ENCODE assay signal across 18 cellular contexts in genomic region chr9:129121483-129121882, GRCh38.
DNase-seq lines count a peak whose midpoint lies in the region; ATAC-seq and FAIRE-seq lines count a peak whose summit lies in the region.
"Had no signal": no experiment of that assay in that cellular context is flagged by ENCODE, and none has a peak within 500 bp of the region (broad histone marks: within the 10 kb centered on the region; RNA-seq: fewer than 3 reads in every experiment).

No MANE protein-coding gene starts in this region.

- no peaks in the 10 kb centered on the region for H3K9me3 Mint-ChIP-seq in stimulated activated naive CD8-positive, alpha-beta T cell treated with anti-CD3 and anti-CD28 coated beads, Interleukin-15, Interleukin-2, amounts not matched to agents 100 ng/mL and 50 ng/mL, for 24 hours
- H3K9me3 Mint-ChIP-seq in stimulated activated naive CD8-positive, alpha-beta T cell treated with anti-CD3 and anti-CD28 coated beads, Interleukin-15, amount 100 ng/mL, for 72 hours: no peaks in the 10 kb centered on the region
- H3K9me3 Mint-ChIP-seq: activated T-helper 2 cell treated with anti-CD3 and anti-CD28 coated beads, Interferon-gamma antibody, Interleukin-2, Interleukin-4, amounts not matched to agents 10 μg/mL and 5 μg/mL and 100 μg/mL, durations not matched to agents 14 hours and 24 hours and 36 hours; CD8-positive, alpha-beta memory T cell had no signal

- peak overlapping the region; percentile 49 for H3K27ac Mint-ChIP-seq in stimulated activated naive CD8-positive, alpha-beta T cell treated with anti-CD3 and anti-CD28 coated beads, Interleukin-15, Interleukin-2, amounts not matched to agents 100 ng/mL and 50 ng/mL, for 24 hours
- no peak overlapping the region for H3K27ac Mint-ChIP-seq in stimulated activated naive CD8-positive, alpha-beta T cell treated with anti-CD3 and anti-CD28 coated beads, Interleukin-15, amount 100 ng/mL, for 72 hours
- H3K27ac Mint-ChIP-seq: activated T-helper 2 cell treated with anti-CD3 and anti-CD28 coated beads, Interferon-gamma antibody, Interleukin-2, Interleukin-4, amounts not matched to agents 10 μg/mL and 5 μg/mL and 100 μg/mL, durations not matched to agents 14 hours and 24 hours and 36 hours had no signal

- H3K36me3 Mint-ChIP-seq in stimulated activated naive CD8-positive, alpha-beta T cell treated with anti-CD3 and anti-CD28 coated beads, Interleukin-15, Interleukin-2, amounts not matched to agents 100 ng/mL and 50 ng/mL, for 24 hours (ENCODE audit: low read depth): peaks cover 37% of the 10 kb centered on the region

- no peak for DNase-seq in stimulated activated naive CD8-positive, alpha-beta T cell treated with anti-CD3 and anti-CD28 coated beads, Interleukin-15, amount 100 ng/mL, for 72 hours
- DNase-seq in midbrain (lab: John Stamatoyannopoulos, UW) (peak; percentile 25), urothelium cell line (ENCODE audit: low spot score) (no peak), NCI-H748 (lab: John Stamatoyannopoulos, UW; ENCODE audit: unreplicated experiment) (no peak), NCI-H526 treated with DMSO at 0.1 percent for 48 hours (lab: John Stamatoyannopoulos, UW) (no peak)
- no peak for DNase-seq in activated naive CD4-positive, alpha-beta T cell (lab: John Stamatoyannopoulos, UW)
- DNase-seq: 8988T; activated CD4-positive, alpha-beta T cell treated with anti-CD3 and anti-CD28 coated beads, Interleukin-2, amount 50 U/mL, for 48 hours; CD8-positive, alpha-beta memory T cell; islet precursor cell; NCI-H1417; ovary had no signal

- no peak for ATAC-seq in stimulated activated naive CD8-positive, alpha-beta T cell treated with anti-CD3 and anti-CD28 coated beads, Interleukin-15, amount 100 ng/mL, for 72 hours
- ATAC-seq: K562 had no signal

- no peaks in the 10 kb centered on the region for H3K4me1 Mint-ChIP-seq in stimulated activated naive CD8-positive, alpha-beta T cell treated with anti-CD3 and anti-CD28 coated beads, Interleukin-15, Interleukin-2, amounts not matched to agents 100 ng/mL and 50 ng/mL, for 24 hours (ENCODE audit: low read depth)
- no peaks in the 10 kb centered on the region for H3K4me1 Mint-ChIP-seq in stimulated activated naive CD8-positive, alpha-beta T cell treated with anti-CD3 and anti-CD28 coated beads, Interleukin-15, amount 100 ng/mL, for 72 hours

- H3K27me3 Mint-ChIP-seq in stimulated activated naive CD8-positive, alpha-beta T cell treated with anti-CD3 and anti-CD28 coated beads, Interleukin-15, Interleukin-2, amounts not matched to agents 100 ng/mL and 50 ng/mL, for 24 hours: no peaks in the 10 kb centered on the region
- H3K27me3 Mint-ChIP-seq in stimulated activated naive CD8-positive, alpha-beta T cell treated with anti-CD3 and anti-CD28 coated beads, Interleukin-15, amount 100 ng/mL, for 72 hours: no peaks in the 10 kb centered on the region
- H3K27me3 Mint-ChIP-seq: CD8-positive, alpha-beta memory T cell had no signal

- H3K27ac ChIP-seq in cingulate gyrus (ENCODE audit: low read depth, low read length): peak overlapping the region; percentile 63
- H3K27ac ChIP-seq: ovary, SK-N-MC had no signal

- no peak overlapping the region for H3K4me3 Mint-ChIP-seq in stimulated activated naive CD8-positive, alpha-beta T cell treated with anti-CD3 and anti-CD28 coated beads, Interleukin-15, Interleukin-2, amounts not matched to agents 100 ng/mL and 50 ng/mL, for 24 hours
- no peak overlapping the region for H3K4me3 Mint-ChIP-seq in stimulated activated naive CD8-positive, alpha-beta T cell treated with anti-CD3 and anti-CD28 coated beads, Interleukin-15, amount 100 ng/mL, for 72 hours
- H3K4me3 Mint-ChIP-seq: CD8-positive, alpha-beta memory T cell had no signal

- FAIRE-seq in urothelium cell line (lab: Jason Lieb, UNC): peak; percentile 9
- FAIRE-seq: GM12891, K562 had no signal
